Comparison of ENCODE assay signal across 1 cellular context in genomic region chr1:29392036-29392435, GRCh38.
TF ChIP-seq lines count a peak whose summit lies in the region.

No MANE protein-coding gene starts in this region.

TF ChIP-seq in GM23338, 12 proteins besides CTCF, POLR2A, EP300 and RAD21 (continued from another document):
- TF ChIP-seq, protein P1, sequence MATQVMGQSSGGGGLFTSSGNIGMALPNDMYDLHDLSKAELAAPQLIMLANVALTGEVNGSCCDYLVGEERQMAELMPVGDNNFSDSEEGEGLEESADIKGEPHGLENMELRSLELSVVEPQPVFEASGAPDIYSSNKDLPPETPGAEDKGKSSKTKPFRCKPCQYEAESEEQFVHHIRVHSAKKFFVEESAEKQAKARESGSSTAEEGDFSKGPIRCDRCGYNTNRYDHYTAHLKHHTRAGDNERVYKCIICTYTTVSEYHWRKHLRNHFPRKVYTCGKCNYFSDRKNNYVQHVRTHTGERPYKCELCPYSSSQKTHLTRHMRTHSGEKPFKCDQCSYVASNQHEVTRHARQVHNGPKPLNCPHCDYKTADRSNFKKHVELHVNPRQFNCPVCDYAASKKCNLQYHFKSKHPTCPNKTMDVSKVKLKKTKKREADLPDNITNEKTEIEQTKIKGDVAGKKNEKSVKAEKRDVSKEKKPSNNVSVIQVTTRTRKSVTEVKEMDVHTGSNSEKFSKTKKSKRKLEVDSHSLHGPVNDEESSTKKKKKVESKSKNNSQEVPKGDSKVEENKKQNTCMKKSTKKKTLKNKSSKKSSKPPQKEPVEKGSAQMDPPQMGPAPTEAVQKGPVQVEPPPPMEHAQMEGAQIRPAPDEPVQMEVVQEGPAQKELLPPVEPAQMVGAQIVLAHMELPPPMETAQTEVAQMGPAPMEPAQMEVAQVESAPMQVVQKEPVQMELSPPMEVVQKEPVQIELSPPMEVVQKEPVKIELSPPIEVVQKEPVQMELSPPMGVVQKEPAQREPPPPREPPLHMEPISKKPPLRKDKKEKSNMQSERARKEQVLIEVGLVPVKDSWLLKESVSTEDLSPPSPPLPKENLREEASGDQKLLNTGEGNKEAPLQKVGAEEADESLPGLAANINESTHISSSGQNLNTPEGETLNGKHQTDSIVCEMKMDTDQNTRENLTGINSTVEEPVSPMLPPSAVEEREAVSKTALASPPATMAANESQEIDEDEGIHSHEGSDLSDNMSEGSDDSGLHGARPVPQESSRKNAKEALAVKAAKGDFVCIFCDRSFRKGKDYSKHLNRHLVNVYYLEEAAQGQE (IDR thresholded peaks at IDR 0.05; ENCODE audit: unreplicated experiment) = no peak
- no peak for TF ChIP-seq EZH2phosphoT487 (IDR thresholded peaks at IDR 0.05; ENCODE audit: unreplicated experiment)
- TF ChIP-seq STAT1 (IDR thresholded peaks at IDR 0.05; ENCODE audit: unreplicated experiment) = no peak
- no peak for TF ChIP-seq CREB1 (CRISPR knock-in tag; IDR thresholded peaks at IDR 0.05; ENCODE audit: low read depth)
- TF ChIP-seq POLR2AphosphoS5 (IDR thresholded peaks at IDR 0.05; ENCODE audit: low read depth) = no peak
- no peak for TF ChIP-seq NANOG (IDR thresholded peaks at IDR 0.05; ENCODE audit: borderline replicate concordance)
TF ChIP-seq in GM23338: peak in this region for 0.
